Comparison of ENCODE assay signal across 2 cellular contexts in genomic region chr10:57049096-57049495, GRCh38.
TF ChIP-seq lines count a peak whose summit lies in the region.

No MANE protein-coding gene starts in this region.

TF ChIP-seq in GM23338, 12 proteins besides CTCF, POLR2A, EP300 and RAD21:
- TF ChIP-seq ETS1 (IDR thresholded peaks at IDR 0.05) (no peak), POLR2AphosphoS5 (IDR thresholded peaks at IDR 0.05; ENCODE audit: low read depth) (no peak), ZNF331 (CRISPR knock-in tag; IDR thresholded peaks at IDR 0.05; ENCODE audit: low read depth) (no peak), ZNF462 (CRISPR knock-in tag; IDR thresholded peaks at IDR 0.05) (no peak), ZNF114 (CRISPR knock-in tag; IDR thresholded peaks at IDR 0.05) (no peak), NANOG (IDR thresholded peaks at IDR 0.05; ENCODE audit: borderline replicate concordance) (no peak), EZH2phosphoT487 (IDR thresholded peaks at IDR 0.05; ENCODE audit: unreplicated experiment) (no peak), EZH2 (IDR thresholded peaks at IDR 0.05; ENCODE audit: low read depth, unreplicated experiment) (no peak)

TF ChIP-seq in H1, 55 proteins besides CTCF, POLR2A, EP300 and RAD21 (continued from another document):
- TF ChIP-seq ATF2 (IDR thresholded peaks at IDR 0.05; ENCODE audit: low read length) = no peak
